In the genomic region with DNA sequence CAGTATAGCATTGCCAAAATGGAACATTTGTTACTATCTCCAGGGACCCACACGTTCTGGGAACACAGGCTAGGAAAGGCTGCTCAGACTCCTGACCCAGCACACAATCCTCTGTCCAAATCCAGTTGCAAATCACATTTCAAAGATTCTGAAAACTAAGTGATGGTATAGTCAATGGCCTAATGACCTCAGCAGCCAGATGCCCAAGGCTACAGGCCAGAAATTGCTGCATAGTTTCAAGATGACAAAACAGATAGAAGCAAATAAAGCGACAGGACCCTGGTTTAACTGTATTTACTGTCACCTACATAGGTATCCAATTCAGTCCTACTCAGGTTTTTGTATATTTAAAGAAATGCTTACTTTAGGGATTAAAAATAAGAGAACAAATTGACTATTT, we compare ENCODE assay signal across 18 cellular contexts.
DNase-seq lines count a peak whose midpoint lies in the region; ATAC-seq, FAIRE-seq and TF ChIP-seq lines count a peak whose summit lies in the region.
"Had no signal": no experiment of that assay in that cellular context is flagged by ENCODE, and none has a peak within 500 bp of the region (broad histone marks: within the 10 kb centered on the region; RNA-seq: fewer than 3 reads in every experiment).

No MANE protein-coding gene starts in this region.

- DNase-seq in COLO829 (ENCODE audit: low spot score), result peak; percentile 5
- peak; percentile 4 for DNase-seq in GM12865 (ENCODE audit: low read depth)
- no peak for DNase-seq in GM12878 (ENCODE audit: low read depth, low spot score)
- DNase-seq in kidney tubule cell (ENCODE audit: low spot score), result peak; percentile 44
- DNase-seq in hepatocyte (ENCODE audit: low spot score), result no peak
- DNase-seq: CD4-positive, alpha-beta T cell; DMS79 treated with DMSO at 0.1 percent for 48 hours; GDM1; KG1; NCI-H1048; NCI-H510A; NCI-H82; SHP77 treated with DMSO at 0.1 percent for 48 hours had no signal

- no peaks in the 10 kb centered on the region for H3K9me3 ChIP-seq in GM12878 (replicated peaks; ENCODE audit: control insufficient read depth, insufficient read depth, low read length)
- H3K9me3 ChIP-seq in hepatocyte (ENCODE audit: low read depth), result no peaks in the 10 kb centered on the region

- TF ChIP-seq POLR2A in GM12878 (IDR thresholded peaks at IDR 0.05; ENCODE audit: low read depth, low read length), result no peak

- H3K27me3 ChIP-seq in GM12878 (replicated peaks in 1 of 2; ENCODE audit: control insufficient read depth in 2 of 2, insufficient read depth in 2 of 2, low read length in 1 of 2), result peaks cover 0 to 3% of the 10 kb centered on the region in 2 experiments; a peak in 2 of 4 replicates
- H3K27me3 ChIP-seq in hepatocyte, result no peaks in the 10 kb centered on the region

- no peaks in the 10 kb centered on the region for H3K36me3 ChIP-seq in GM12878 (ENCODE audit: control insufficient read depth in 2 of 2, insufficient read depth in 2 of 2, low read length in 1 of 2)
- no peaks in the 10 kb centered on the region for H3K36me3 ChIP-seq in hepatocyte (replicated peaks; ENCODE audit: insufficient read depth, low read depth)

- SMC1A ChIA-PET in GM12878 (lab: Charles Lee; ENCODE audit: uncharacterized antibody, unreplicated experiment), result no interaction called here

- no peak for FAIRE-seq in GM12878 (lab: Jason Lieb, UNC)
- FAIRE-seq: GM19239, H1, HepG2 had no signal

- ATAC-seq in GM12878 (0 out of 3 replicates have a peak, but pooled peaks have one; percentile 20), HG03196 (IDR thresholded peaks at IDR 0.05; ENCODE audit: unreplicated experiment) (no peak), GM19023 (IDR thresholded peaks at IDR 0.05; ENCODE audit: unreplicated experiment) (no peak)
- ATAC-seq: HepG2 had no signal

- peaks cover 5% of the 10 kb centered on the region; the same call in 1 of the 2 replicates for H3K4me1 ChIP-seq in GM12878 (ENCODE audit: control insufficient read depth, insufficient read depth, low read length)
- no peaks in the 10 kb centered on the region for H3K4me1 ChIP-seq in hepatocyte (ENCODE audit: insufficient read depth)

- H2AFZ ChIP-seq in GM12878 (ENCODE audit: control insufficient read depth, low read depth, low read length) (no peak overlapping the region), hepatocyte (no peak overlapping the region)

- POLR2A ChIA-PET in GM12878 (lab: Charles Lee), result no interaction called here

- no peak for TF ChIP-seq CTCF in GM12865 (IDR thresholded peaks at IDR 0.05; ENCODE audit: insufficient read depth, low read depth, low read length, missing control alignments)
- TF ChIP-seq CTCF in GM12878 (IDR thresholded peaks at IDR 0.05 in 2 of 3, conservative IDR thresholded peaks at IDR 0.05 in 1 of 3; ENCODE audit: control insufficient read depth in 2 of 3, extremely low read depth in 1 of 3, insufficient read depth in 1 of 3, low read depth in 3 of 3, low read length in 3 of 3), result no peak
- no peak for TF ChIP-seq CTCF in hepatocyte (IDR thresholded peaks at IDR 0.05; ENCODE audit: poor library complexity)

- H3K9ac ChIP-seq in GM12878 (ENCODE audit: control insufficient read depth, insufficient read depth, low read length), result no peak overlapping the region

- CTCF ChIA-PET in GM12878 (lab: Yijun Ruan, JAX), result no interaction called here

- no peak overlapping the region for H3K27ac ChIP-seq in GM12878 (ENCODE audit: control insufficient read depth, insufficient read depth)
- no peak overlapping the region for H3K27ac ChIP-seq in hepatocyte

- no TSS peak for BruUV-seq in GM12878 (replicated peaks; lab: Mats Ljungman, UMichigan)

- WGBS in GM12878 (ENCODE audit: insufficient coverage, insufficient replicate concordance, low lambda C conversion rate, missing lambda C conversion rate), result 0% methylated on average over 2 of the region's 2 CpGs
- WGBS in hepatocyte (ENCODE audit: low lambda C conversion rate, missing lambda C conversion rate), result 50% methylated on average over 2 of the region's 2 CpGs

- no peaks in the 10 kb centered on the region for H3K79me2 ChIP-seq in GM12878 (ENCODE audit: control insufficient read depth, insufficient read depth, low read length)
- no peaks in the 10 kb centered on the region for H3K79me2 ChIP-seq in hepatocyte

- RAD21 ChIA-PET in GM12878 (lab: Charles Lee; ENCODE audit: unreplicated experiment), result no interaction called here

- no peak for TF ChIP-seq EP300 in GM12878 (IDR thresholded peaks at IDR 0.05; ENCODE audit: borderline replicate concordance in 1 of 2, control insufficient read depth in 1 of 2, low read depth in 2 of 2, low read length in 2 of 2)

- in situ Hi-C loops in GM12878 (cut with MboI), result no loop called here

- H4K20me1 ChIP-seq in GM12878 (ENCODE audit: control insufficient read depth, insufficient read depth), result no peaks in the 10 kb centered on the region
- no peaks in the 10 kb centered on the region for H4K20me1 ChIP-seq in hepatocyte (ENCODE audit: insufficient read depth, poor library complexity, severe bottlenecking)

- H3K9me2 ChIP-seq in hepatocyte (replicated peaks; ENCODE audit: insufficient read depth), result no peaks in the 10 kb centered on the region

- H3K4me3 ChIP-seq in GM12865 (ENCODE audit: low read depth, low read length), result no peak overlapping the region
- H3K4me3 ChIP-seq in GM12878, result no peak overlapping the region
- no peak overlapping the region for H3K4me3 ChIP-seq in hepatocyte

- no peak for TF ChIP-seq RAD21 in GM12878 (IDR thresholded peaks at IDR 0.05; ENCODE audit: insufficient read depth, low read depth, low read length)

- no peak overlapping the region for H3K4me2 ChIP-seq in GM12878 (ENCODE audit: control insufficient read depth, insufficient read depth)
- no peak overlapping the region for H3K4me2 ChIP-seq in hepatocyte

- intact Hi-C loops in GM12878 (cut with micrococcal nuclease; ENCODE audit: unreplicated experiment), result no loop called here

TF ChIP-seq in GM12878, 131 proteins besides CTCF, POLR2A, EP300 and RAD21:
- TF ChIP-seq NR2F1 (conservative IDR thresholded peaks at IDR 0.05), result no peak
- TF ChIP-seq ZNF384 (IDR thresholded peaks at IDR 0.05; ENCODE audit: borderline replicate concordance, low read depth, low read length), result no peak
- no peak for TF ChIP-seq JUNB (IDR thresholded peaks at IDR 0.05)
- no peak for TF ChIP-seq SPI1 (IDR thresholded peaks at IDR 0.05; ENCODE audit: borderline replicate concordance, insufficient read depth, low read depth, low read length)

Comparison
In these comparisons a context has a peak if more than half of its experiments do, and no peak if none do; other contexts are left out.
1. DNase-seq: peak in COLO829 (single experiment), GM12865 (single experiment) and kidney tubule cell (single experiment); none in GM12878 (single experiment) and hepatocyte (single experiment).